In the genomic region with DNA sequence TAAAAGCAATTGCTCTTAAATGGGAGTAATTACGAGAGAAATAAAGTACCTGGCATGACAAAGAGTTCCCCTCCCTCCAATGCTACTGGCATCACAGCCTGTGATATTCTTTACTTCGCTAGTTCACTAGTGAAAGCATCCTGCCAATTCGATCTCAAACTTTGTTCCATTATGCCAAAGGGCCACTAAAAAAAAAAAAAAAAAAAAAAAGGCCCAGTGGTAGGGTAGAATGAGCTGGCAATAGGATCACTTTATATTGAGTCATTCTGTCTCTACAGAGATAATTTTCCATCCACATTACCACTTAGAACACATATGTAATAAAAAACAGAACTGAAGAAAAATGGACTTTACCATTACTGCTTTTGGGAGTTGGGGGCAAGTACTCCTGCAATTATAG, we compare ENCODE assay signal across 14 cellular contexts. TPM values are rescaled to one million over a fixed set of nuclear protein-coding genes. Genes with fewer than 3 reads are reported as not detected.
DNase-seq lines count a peak whose midpoint lies in the region; ATAC-seq and TF ChIP-seq lines count a peak whose summit lies in the region.
"Had no signal": no experiment of that assay in that cellular context is flagged by ENCODE, and none has a peak within 500 bp of the region (broad histone marks: within the 10 kb centered on the region; RNA-seq: fewer than 3 reads in every experiment).

No MANE protein-coding gene starts in this region.

- no peak for TF ChIP-seq POLR2A in gastrocnemius medialis (IDR thresholded peaks at IDR 0.05)

- H3K27me3 Mint-ChIP-seq in chondrocyte (ENCODE audit: low read depth), result no peaks in the 10 kb centered on the region
- H3K27me3 Mint-ChIP-seq in CD14-positive monocyte (ENCODE audit: low read depth in 3 of 3), result no peaks in the 10 kb centered on the region
- H3K27me3 Mint-ChIP-seq: activated CD4-positive, alpha-beta T cell treated with anti-CD3 and anti-CD28 coated beads, Interleukin-2, amount 10 ng/mL, durations not matched to agents 7 days and 5 days had no signal

- H3K36me3 Mint-ChIP-seq in chondrocyte (ENCODE audit: low read depth), result peaks cover 12% of the 10 kb centered on the region
- H3K36me3 Mint-ChIP-seq in CD14-positive monocyte, result peaks cover 41 to 76% of the 10 kb centered on the region in 2 donors

- intact Hi-C loops in gastrocnemius medialis (cut with DNase I; ENCODE audit: low total_unique reads), result no loop called here
- intact Hi-C loops in CD14-positive monocyte (cut with micrococcal nuclease), result no loop called here

- no peak for ATAC-seq in gastrocnemius medialis
- ATAC-seq in GM19395 (IDR thresholded peaks at IDR 0.05; ENCODE audit: unreplicated experiment), result no peak

- H3K36me3 ChIP-seq in gastrocnemius medialis, result peaks cover 0 to 11% of the 10 kb centered on the region in 2 donors

- H3K27me3 ChIP-seq in gastrocnemius medialis, result no peaks in the 10 kb centered on the region
- H3K27me3 ChIP-seq: transverse colon had no signal

- in situ Hi-C loops in gastrocnemius medialis (cut with MboI; ENCODE audit: low sequenced_read_pairs in 4 of 4), result no loop called here

- H3K9me3 ChIP-seq in gastrocnemius medialis, result no peaks in the 10 kb centered on the region
- H3K9me3 ChIP-seq: transverse colon had no signal

- H3K27ac Mint-ChIP-seq in chondrocyte (ENCODE audit: unreplicated experiment), result peak overlapping the region; percentile 28
- peak overlapping the region in 1 of 7 donors; percentile 6 for H3K27ac Mint-ChIP-seq in CD14-positive monocyte
- H3K27ac Mint-ChIP-seq: activated CD4-positive, alpha-beta T cell treated with anti-CD3 and anti-CD28 coated beads, Interleukin-2, amount 10 ng/mL, durations not matched to agents 7 days and 5 days had no signal

- H3K4me1 ChIP-seq in gastrocnemius medialis, result peaks cover 51 to 54% of the 10 kb centered on the region in 2 donors

- peak; percentile 44 for DNase-seq in GM03348 (ENCODE audit: low spot score)
- DNase-seq in RPMI7951 (ENCODE audit: low read depth), result peak; percentile 24
- DNase-seq in chondrocyte (ENCODE audit: low spot score), result no peak
- DNase-seq in gastrocnemius medialis, result no peak
- no peak for DNase-seq in CD14-positive monocyte (ENCODE audit: low spot score)
- DNase-seq in NCI-H2227 treated with DMSO at 0.1 percent for 48 hours (lab: John Stamatoyannopoulos, UW), result no peak
- DNase-seq: activated CD4-positive, alpha-beta T cell treated with anti-CD3 and anti-CD28 coated beads, Interleukin-2, amount 10 ng/mL, durations not matched to agents 7 days and 5 days; amygdala; Calu3; Karpas-422; left cardiac atrium; transverse colon had no signal

- H3K27ac ChIP-seq in gastrocnemius medialis, result peak overlapping the region in 3 of 4 donors; percentile 25 to 44 (median 42)

- H3K4me1 Mint-ChIP-seq in chondrocyte (ENCODE audit: low read depth), result peaks cover 39% of the 10 kb centered on the region
- H3K4me1 Mint-ChIP-seq in CD14-positive monocyte, result peaks cover 20% of the 10 kb centered on the region

- no peak for TF ChIP-seq CTCF in chondrocyte (IDR thresholded peaks at IDR 0.05)
- no peak for TF ChIP-seq CTCF in gastrocnemius medialis (IDR thresholded peaks at IDR 0.05 in 4 of 5, conservative IDR thresholded peaks at IDR 0.05 in 1 of 5)
- TF ChIP-seq CTCF in CD14-positive monocyte (IDR thresholded peaks at IDR 0.05), result no peak

- H3K4me3 ChIP-seq in gastrocnemius medialis, result no peak overlapping the region
- H3K4me3 ChIP-seq: skin epidermis, transverse colon had no signal

- H3K9me3 Mint-ChIP-seq in chondrocyte (ENCODE audit: low read depth) (no peaks in the 10 kb centered on the region), CD14-positive monocyte (no peaks in the 10 kb centered on the region)
- H3K9me3 Mint-ChIP-seq: activated CD4-positive, alpha-beta T cell treated with anti-CD3 and anti-CD28 coated beads, Interleukin-2, amount 10 ng/mL, durations not matched to agents 7 days and 5 days had no signal

- no peak overlapping the region for H3K4me3 Mint-ChIP-seq in chondrocyte (ENCODE audit: unreplicated experiment)
- no peak overlapping the region for H3K4me3 Mint-ChIP-seq in CD14-positive monocyte
- H3K4me3 Mint-ChIP-seq: activated CD4-positive, alpha-beta T cell treated with anti-CD3 and anti-CD28 coated beads, Interleukin-2, amount 10 ng/mL, durations not matched to agents 7 days and 5 days had no signal

RNA-seq across cellular contexts. Expression of gene PUM1, which starts 11.2 kb away (rescaled TPM):
- 37.9 and 47.8 TPM in 2 replicates for total RNA-seq in RPMI7951 (2014; rRNA removed; shearing (Covaris generic))
- 105 to 110 TPM (median 108 TPM) in 3 replicates for total RNA-seq in chondrocyte
- total RNA-seq in gastrocnemius medialis, result 100 to 1,000 TPM in 1 of 4 donors, 10 to 100 TPM in 3; 56.7 to 111 (median 76.4) TPM
- 10 to 100 TPM; 55.0 to 86.1 TPM for polyA plus RNA-seq in CD14-positive monocyte

Comparison
In these comparisons a context has a peak if more than half of its experiments do, and no peak if none do; other contexts are left out.
1. DNase-seq: peak in GM03348 (single experiment) and RPMI7951 (single experiment); none in chondrocyte (single experiment), gastrocnemius medialis (0 of 2), CD14-positive monocyte (single experiment) and NCI-H2227 treated with DMSO at 0.1 percent for 48 hours (single experiment).